9 cellular contexts compared by ENCODE assay signal in genomic region chr14:36655963-36656768, GRCh38. TPM values are rescaled to one million over a fixed set of nuclear protein-coding genes. Genes with fewer than 3 reads are reported as not detected.
A peak's percentile ranks its signal among the peaks of the same experiment; 100 is the strongest.
DNase-seq lines count a peak whose midpoint lies in the region; ATAC-seq and TF ChIP-seq lines count a peak whose summit lies in the region.
"Had no signal": no experiment of that assay in that cellular context is flagged by ENCODE, and none has a peak within 500 bp of the region (broad histone marks: within the 10 kb centered on the region; RNA-seq: fewer than 3 reads in every experiment).

No MANE protein-coding gene starts in this region.

- no peak overlapping the region for H3K27ac ChIP-seq in BLaER1 treated with 17β-estradiol and CSF1 and Interleukin-3, amounts not matched to agents 10 nM and 100 nM
- H3K27ac ChIP-seq in HCT116 (ENCODE audit: low read depth, low read length): no peak overlapping the region
- H3K27ac ChIP-seq in iPS-20b (ENCODE audit: low read length): no peak overlapping the region
- H3K27ac ChIP-seq: HL-60 had no signal

- peaks cover 48% of the 10 kb centered on the region for H3K4me1 Mint-ChIP-seq in WTC11

- TF ChIP-seq CTCF in HCT116 (IDR thresholded peaks at IDR 0.05 in 2 of 3, conservative IDR thresholded peaks at IDR 0.05 in 1 of 3; ENCODE audit: borderline replicate concordance in 1 of 3, insufficient read depth in 1 of 3, low read depth in 2 of 3, low read length in 2 of 3) (peak; percentile 75 to 82 (median 78); a peak in 5 of 6 replicates), WTC11 (IDR thresholded peaks at IDR 0.05) (peak; percentile 88)

- peak; percentile 46 for TF ChIP-seq RAD21 in HCT116 (IDR thresholded peaks at IDR 0.05; ENCODE audit: low read depth)

- H3K9ac ChIP-seq in BLaER1 treated with 17β-estradiol and CSF1 and Interleukin-3, amounts not matched to agents 10 nM and 100 nM: no peak overlapping the region
- H3K9ac ChIP-seq in HCT116 (ENCODE audit: low read length) (peak overlapping the region; percentile 10; the same call in 1 of the 2 replicates), iPS-20b (ENCODE audit: low read depth, low read length) (no peak overlapping the region)

- H3K4me1 ChIP-seq in BLaER1 treated with 17β-estradiol and CSF1 and Interleukin-3, amounts not matched to agents 10 nM and 100 nM: peaks cover 15 to 26% (median 19%) of the 10 kb centered on the region in 10 experiments
- H3K4me1 ChIP-seq in HCT116 (ENCODE audit: control insufficient read depth in 1 of 2, insufficient read depth in 2 of 2, low read length in 2 of 2) (peaks cover 5 to 15% of the 10 kb centered on the region in 2 experiments; a peak in 3 of 4 replicates), iPS-20b (ENCODE audit: insufficient read depth, low read length) (no peaks in the 10 kb centered on the region; the same call in 1 of the 2 replicates)

- TF ChIP-seq POLR2A in HCT116 (IDR thresholded peaks at IDR 0.05; ENCODE audit: borderline replicate concordance, extremely low read depth, insufficient read depth, insufficient read length): no peak

- H3K9me3 Mint-ChIP-seq in WTC11: no peaks in the 10 kb centered on the region

- CTCF ChIA-PET in HCT116 (lab: Charles Lee) (interaction anchor here (0.6 to 2.0 kb wide), 11 partner anchors 10 to 586 kb away, joined by 3 to 8 read pairs (median 3); no protein-coding TSS in a partner anchor), WTC11 (lab: Charles Lee) (interaction anchor here (0.9 to 6.4 kb wide), 34 partner anchors 9 to 929 kb away, joined by 3 to 44 read pairs (median 4); partner anchors contain the start of gene NKX2-8)

- intact Hi-C loops in HCT116 (cut with micrococcal nuclease): no loop called here

- H3K4me3 ChIP-seq in BLaER1 treated with 17β-estradiol and CSF1 and Interleukin-3, amounts not matched to agents 10 nM and 100 nM: peak overlapping the region; percentile 10 to 65 (median 52); a peak in 15 of 20 replicates
- peak overlapping the region; percentile 25 to 55; a peak in 3 of 4 replicates for H3K4me3 ChIP-seq in HCT116 (replicated peaks in 1 of 2; ENCODE audit: low read depth in 1 of 2, low read length in 2 of 2)
- H3K4me3 ChIP-seq in iPS-20b (ENCODE audit: low read length): peak overlapping the region; percentile 45; the same call in 1 of the 2 replicates

- H3K27me3 ChIP-seq in BLaER1 treated with 17β-estradiol and CSF1 and Interleukin-3, amounts not matched to agents 10 nM and 100 nM: peaks cover 63 to 78% (median 74%) of the 10 kb centered on the region in 11 experiments
- no peaks in the 10 kb centered on the region for H3K27me3 ChIP-seq in HCT116 (ENCODE audit: insufficient read depth, low read length)
- peaks cover 100% of the 10 kb centered on the region for H3K27me3 ChIP-seq in iPS-20b (ENCODE audit: insufficient read depth, low read length)

- H3K9me2 ChIP-seq in HCT116 (ENCODE audit: insufficient read depth): no peaks in the 10 kb centered on the region

- no peaks in the 10 kb centered on the region for H3K36me3 ChIP-seq in BLaER1 treated with 17β-estradiol and CSF1 and Interleukin-3, amounts not matched to agents 10 nM and 100 nM
- no peaks in the 10 kb centered on the region for H3K36me3 ChIP-seq in HCT116 (ENCODE audit: control insufficient read depth in 1 of 2, insufficient read depth in 2 of 2, low read length in 2 of 2)
- no peaks in the 10 kb centered on the region for H3K36me3 ChIP-seq in iPS-20b (ENCODE audit: insufficient read depth, low read depth, low read length)

- peak; percentile 54 for DNase-seq in HCT116 (ENCODE audit: low read depth, low spot score)
- DNase-seq in WTC11 (ENCODE audit: low spot score): peak; percentile 84
- no peak for DNase-seq in activated CD4-positive, CD25-positive, alpha-beta regulatory T cell treated with anti-CD3 and anti-CD28 coated beads, Interleukin-2, amount 50 U/mL, for 72 hours
- no peak for DNase-seq in AML-193 (lab: John Stamatoyannopoulos, UW)

- H2AFZ ChIP-seq in HCT116 (ENCODE audit: low read depth, low read length, poor library complexity, severe bottlenecking): peak overlapping the region; percentile 49

- no peak overlapping the region for H3K27ac Mint-ChIP-seq in WTC11

- peaks cover 51 to 63% (median 60%) of the 10 kb centered on the region in 11 experiments for H3K9me3 ChIP-seq in BLaER1 treated with 17β-estradiol and CSF1 and Interleukin-3, amounts not matched to agents 10 nM and 100 nM (replicated peaks in 1 of 11)
- H3K9me3 ChIP-seq in HCT116 (ENCODE audit: control insufficient read depth in 1 of 2, insufficient read depth in 1 of 2, low read depth in 1 of 2, low read length in 2 of 2) (no peaks in the 10 kb centered on the region), iPS-20b (ENCODE audit: insufficient read depth, low read depth, low read length) (peaks cover 13% of the 10 kb centered on the region; the same call in 1 of the 2 replicates)

- no TSS peak for BruUV-seq in HCT116 (replicated peaks; lab: Mats Ljungman, UMichigan)

- H3K79me2 ChIP-seq in HCT116 (ENCODE audit: insufficient read depth, low read length): no peaks in the 10 kb centered on the region

- ATAC-seq in HCT116 (peak; percentile 94), WTC11 (peak; percentile 43), HG02623 (IDR thresholded peaks at IDR 0.05; ENCODE audit: unreplicated experiment) (no peak), GM19324 (IDR thresholded peaks at IDR 0.05; ENCODE audit: low FRiP score, unreplicated experiment) (no peak)

- H3K27me3 Mint-ChIP-seq in WTC11 (ENCODE audit: low read depth): peaks cover 100% of the 10 kb centered on the region

- RAD21 ChIA-PET in HCT116 (lab: Charles Lee; ENCODE audit: low non-redundant PET in 1 of 2, low total read pairs in 2 of 2, uncharacterized antibody in 2 of 2, unreplicated experiment in 2 of 2): interaction anchor here in 1 of 2 experiments (0.6 kb wide), 1 partner anchor 103 kb away, joined by 3 read pairs; no protein-coding TSS in a partner anchor

- POLR2A ChIA-PET in HCT116 (lab: Charles Lee): no interaction called here
- POLR2A ChIA-PET in WTC11 (lab: Charles Lee): no interaction called here

- no peaks in the 10 kb centered on the region for H3K36me3 Mint-ChIP-seq in WTC11

- peaks cover 0 to 8% (median 3%) of the 10 kb centered on the region in 11 experiments; a peak in 4 of 22 replicates for H4K20me1 ChIP-seq in BLaER1 treated with 17β-estradiol and CSF1 and Interleukin-3, amounts not matched to agents 10 nM and 100 nM
- H4K20me1 ChIP-seq in HCT116 (ENCODE audit: insufficient read depth): no peaks in the 10 kb centered on the region

- peak overlapping the region; percentile 43 to 84 (median 64); a peak in 21 of 22 replicates for H3K4me2 ChIP-seq in BLaER1 treated with 17β-estradiol and CSF1 and Interleukin-3, amounts not matched to agents 10 nM and 100 nM
- peak overlapping the region; percentile 83 for H3K4me2 ChIP-seq in HCT116 (ENCODE audit: low read length)

- H3K4me3 Mint-ChIP-seq in WTC11: peak overlapping the region; percentile 55

TF ChIP-seq in HCT116, 20 proteins besides CTCF, POLR2A, EP300 and RAD21:
- TF ChIP-seq ZBTB33 (IDR thresholded peaks at IDR 0.05; ENCODE audit: extremely low read depth, insufficient replicate concordance, low read length): no peak
- peak; percentile 19; the same call in 1 of the 2 replicates for TF ChIP-seq CBX3 (IDR thresholded peaks at IDR 0.05; ENCODE audit: low read depth)
- peak; percentile 63 for TF ChIP-seq MAX (IDR thresholded peaks at IDR 0.05)
- TF ChIP-seq ZNF274 (IDR thresholded peaks at IDR 0.05; ENCODE audit: low read depth, low read length): no peak

TF ChIP-seq in WTC11, 78 proteins besides CTCF, POLR2A, EP300 and RAD21:
- peak; percentile 60; the same call in 1 of the 2 replicates for TF ChIP-seq MAX (CRISPR knock-in tag; IDR thresholded peaks at IDR 0.05)
- TF ChIP-seq NFE2L1 (CRISPR knock-in tag; IDR thresholded peaks at IDR 0.05): 0 out of 2 replicates have a peak, but pooled peaks have one; percentile 35
- TF ChIP-seq IRF1 (CRISPR knock-in tag; IDR thresholded peaks at IDR 0.05): no peak

RNA-seq across cellular contexts. Expression of gene PAX9, which starts 5.5 kb away (rescaled TPM):
- total RNA-seq in HCT116 (2021; ENCODE audit: unreplicated experiment): 5.2 TPM
- polyA plus RNA-seq in HCT116 (2012): 2.5 TPM in 2 replicates
- not detected in 3 replicates for total RNA-seq in WTC11 (2021)

Comparison
In these comparisons a context has a peak if more than half of its experiments do, and no peak if none do; other contexts are left out.
1. ATAC-seq: peak in HCT116 (single experiment) and WTC11 (single experiment); none in HG02623 (single experiment) and GM19324 (single experiment).
2. DNase-seq: peak in HCT116 (single experiment) and WTC11 (single experiment); none in activated CD4-positive, CD25-positive, alpha-beta regulatory T cell treated with anti-CD3 and anti-CD28 coated beads, Interleukin-2, amount 50 U/mL, for 72 hours (single experiment) and AML-193 (0 of 2).
3. Peak in every context shown above with its lines, with median percentiles within 50 percentile points of each other: H3K4me3 ChIP-seq.